ENCODE assay signal across 8 cellular contexts in genomic region chr4:172770787-172771186, GRCh38.
"Had no signal": no experiment of that assay in that cellular context is flagged by ENCODE, and none has a peak within 500 bp of the region (broad histone marks: within the 10 kb centered on the region; RNA-seq: fewer than 3 reads in every experiment).

No MANE protein-coding gene starts in this region.

- DNase-seq: GDM1, GF-D8 had no signal

- ATAC-seq: GM12878 had no signal

- H3K4me3 ChIP-seq: GM12878 had no signal

- FAIRE-seq: G401.6, GM12878, GM12891, GM12892, GM18507, GM19239 had no signal
